ENCODE assay signal across 8 cellular contexts in genomic region chr5:14870347-14871083, GRCh38. TPM values are rescaled to one million over a fixed set of nuclear protein-coding genes. Genes with fewer than 3 reads are reported as not detected.
DNase-seq lines count a peak whose midpoint lies in the region; ATAC-seq and TF ChIP-seq lines count a peak whose summit lies in the region.

No MANE protein-coding gene starts in this region.

- intact Hi-C loops in lower lobe of right lung (cut with DNase I): loop anchor here (10.0 kb wide), 1 partner anchor 146 kb away; no protein-coding TSS in a partner anchor

- H3K27me3 ChIP-seq in BE2C: no peaks in the 10 kb centered on the region
- H3K27me3 ChIP-seq in lower lobe of right lung (ENCODE audit: low read depth): no peaks in the 10 kb centered on the region

- H3K36me3 ChIP-seq in BE2C (no peaks in the 10 kb centered on the region), lower lobe of right lung (no peaks in the 10 kb centered on the region)

- ATAC-seq in lower lobe of right lung: no peak
- ATAC-seq in GM18502 (IDR thresholded peaks at IDR 0.05; ENCODE audit: poor library complexity, unreplicated experiment): no peak
- no peak for ATAC-seq in GM19328 (IDR thresholded peaks at IDR 0.05; ENCODE audit: unreplicated experiment)

- H3K9me3 ChIP-seq in BE2C (no peaks in the 10 kb centered on the region), lower lobe of right lung (no peaks in the 10 kb centered on the region)

- TF ChIP-seq CTCF in BE2C (IDR thresholded peaks at IDR 0.05; ENCODE audit: low read depth, low read length) (no peak), HFF-Myc (IDR thresholded peaks at IDR 0.05; ENCODE audit: low read depth, low read length, missing control alignments) (peak; percentile 7), VCaP (conservative IDR thresholded peaks at IDR 0.05) (no peak), lower lobe of right lung (IDR thresholded peaks at IDR 0.05) (no peak)

- 0 out of 2 replicates have a peak, but pooled peaks cover 6% of the 10 kb centered on the region for H3K4me1 ChIP-seq in BE2C
- peaks cover 19% of the 10 kb centered on the region for H3K4me1 ChIP-seq in lower lobe of right lung

- H3K27ac ChIP-seq in VCaP (peak overlapping the region; percentile 94), lower lobe of right lung (peak overlapping the region; percentile 74)

- DNase-seq in BE2C (no peak), HFF-Myc (ENCODE audit: extremely low read depth, low read depth) (no peak), lower lobe of right lung (no peak)
- DNase-seq in central memory CD4-positive, alpha-beta T cell: peak; percentile 11
- peak; percentile 4 to 71 (median 36) for DNase-seq in stimulated activated CD4-positive, alpha-beta T cell treated with anti-CD3 and anti-CD28 coated beads, TNF-alpha, amount 100 ng/mL, for 48 hours (ENCODE audit: low read depth in 3 of 3)

- peak overlapping the region; percentile 77 for H3K4me3 ChIP-seq in BE2C (ENCODE audit: low read depth, low read length)
- peak overlapping the region; percentile 57 for H3K4me3 ChIP-seq in HFF-Myc (replicated peaks; ENCODE audit: low read depth, low read length)
- H3K4me3 ChIP-seq in lower lobe of right lung: peak overlapping the region; percentile 75

RNA-seq across cellular contexts. Expression of gene ANKH, which starts 1.1 kb away (rescaled TPM):
- polyA plus RNA-seq in BE2C (2012; ENCODE audit: insufficient read depth, insufficient read length, low read depth): 31.1 TPM
- total RNA-seq in lower lobe of right lung: 53.7 TPM

Comparison
In these comparisons a context has a peak if more than half of its experiments do, and no peak if none do; other contexts are left out.
1. DNase-seq: peak in central memory CD4-positive, alpha-beta T cell (single experiment) and stimulated activated CD4-positive, alpha-beta T cell treated with anti-CD3 and anti-CD28 coated beads, TNF-alpha, amount 100 ng/mL, for 48 hours (3 of 3); none in BE2C (single experiment), HFF-Myc (single experiment) and lower lobe of right lung (single experiment).
2. Peak in every context shown above with its lines, with median percentiles within 50 percentile points of each other: H3K4me3 ChIP-seq.